Comparison of ENCODE assay signal across 6 cellular contexts in genomic region chr5:128943100-128943499, GRCh38. TPM values are rescaled to one million over a fixed set of nuclear protein-coding genes. Genes with fewer than 3 reads are reported as not detected.
"Had no signal": no experiment of that assay in that cellular context is flagged by ENCODE, and none has a peak within 500 bp of the region (broad histone marks: within the 10 kb centered on the region; RNA-seq: fewer than 3 reads in every experiment).

No MANE protein-coding gene starts in this region.

RNA-seq across cellular contexts. Expression of gene SLC27A6, which starts 22.2 kb away (rescaled TPM):
- total RNA-seq: kidney; lung microvascular endothelial cell; mesenteric fat pad; mononuclear cell; myocyte; naive thymus-derived CD4-positive, alpha-beta T cell had no signal
